In genomic region chr11:61793084-61793828, GRCh38 we compare ENCODE assay signal across 8 cellular contexts. TPM values are rescaled to one million over a fixed set of nuclear protein-coding genes. Genes with fewer than 3 reads are reported as not detected.
DNase-seq lines count a peak whose midpoint lies in the region; ATAC-seq and TF ChIP-seq lines count a peak whose summit lies in the region.

No MANE protein-coding gene starts in this region.

- TF ChIP-seq CTCF in WERI-Rb-1 (IDR thresholded peaks at IDR 0.05; ENCODE audit: low read depth, low read length) (no peak), glutamatergic neuron (IDR thresholded peaks at IDR 0.05; ENCODE audit: partially characterized antibody, unreplicated experiment) (no peak), smooth muscle cell (IDR thresholded peaks at IDR 0.05; ENCODE audit: borderline replicate concordance, insufficient read depth, poor library complexity, severe bottlenecking) (no peak)

- peak; percentile 30 for DNase-seq in ELR (ENCODE audit: low read depth)
- peak; percentile 40 for DNase-seq in WERI-Rb-1
- DNase-seq in glutamatergic neuron = no peak
- DNase-seq in smooth muscle cell (lab: John Stamatoyannopoulos, UW; ENCODE audit: unreplicated experiment) = no peak
- DNase-seq in stimulated activated CD4-positive, alpha-beta T cell treated with anti-CD3 and anti-CD28 coated beads, Interleukin-2, amount 100 ng/mL, for 48 hours = no peak
- no peak for DNase-seq in stimulated activated CD4-positive, alpha-beta T cell treated with anti-CD3 and anti-CD28 coated beads, Interleukin-12 subunit alpha, Interleukin-12 subunit beta, amount 100 ng/mL, for 4 hours
- DNase-seq in NCI-H2081 treated with DMSO at 0.1 percent for 48 hours (lab: John Stamatoyannopoulos, UW) = no peak

- WGBS in smooth muscle cell (ENCODE audit: low lambda C conversion rate) = 6% methylated on average over 29 of the region's 29 CpGs

- H3K36me3 ChIP-seq in WERI-Rb-1 = peaks cover 74% of the 10 kb centered on the region
- H3K36me3 ChIP-seq in smooth muscle cell (ENCODE audit: low read depth) = no peaks in the 10 kb centered on the region

- H2AFZ ChIP-seq in smooth muscle cell (ENCODE audit: low read depth) = peak overlapping the region; percentile 78

- H3K4me1 Mint-ChIP-seq in glutamatergic neuron (ENCODE audit: low read depth, unreplicated experiment) = peaks cover 9% of the 10 kb centered on the region

- H3K4me3 Mint-ChIP-seq in glutamatergic neuron (ENCODE audit: unreplicated experiment) = peak overlapping the region; percentile 99

- H3K9me3 Mint-ChIP-seq in glutamatergic neuron (ENCODE audit: unreplicated experiment) = peaks cover 10% of the 10 kb centered on the region

- H3F3A ChIP-seq in smooth muscle cell (ENCODE audit: low read depth) = peaks cover 6% of the 10 kb centered on the region

- H3K27ac ChIP-seq in WERI-Rb-1 (peak overlapping the region; percentile 100), smooth muscle cell (ENCODE audit: low read depth) (peak overlapping the region; percentile 99)

- H3K4me3 ChIP-seq in WERI-Rb-1 (ENCODE audit: low read depth, low read length) = peak overlapping the region; percentile 98
- H3K4me3 ChIP-seq in smooth muscle cell = peak overlapping the region; percentile 78

- H3K36me3 Mint-ChIP-seq in glutamatergic neuron (ENCODE audit: unreplicated experiment) = no peaks in the 10 kb centered on the region

- no peaks in the 10 kb centered on the region for H4K20me1 ChIP-seq in smooth muscle cell (ENCODE audit: low read depth)

- H3K27ac Mint-ChIP-seq in glutamatergic neuron (ENCODE audit: unreplicated experiment) = peak overlapping the region; percentile 81

- ATAC-seq in HG02759 (IDR thresholded peaks at IDR 0.05; ENCODE audit: unreplicated experiment) = peak; percentile 7

- H3K9ac ChIP-seq in smooth muscle cell (ENCODE audit: low read depth) = peak overlapping the region; percentile 96

- peaks cover 13% of the 10 kb centered on the region for H3K27me3 Mint-ChIP-seq in glutamatergic neuron (ENCODE audit: unreplicated experiment)

- H3K79me2 ChIP-seq in smooth muscle cell (ENCODE audit: low read depth) = peaks cover 39% of the 10 kb centered on the region

- H3K4me1 ChIP-seq in smooth muscle cell (ENCODE audit: low read depth) = peaks cover 16% of the 10 kb centered on the region

- H3K27me3 ChIP-seq in WERI-Rb-1 (ENCODE audit: insufficient read depth, low read depth, severe bottlenecking) (no peaks in the 10 kb centered on the region), smooth muscle cell (ENCODE audit: low read depth) (no peaks in the 10 kb centered on the region)

- H3K4me2 ChIP-seq in smooth muscle cell = peak overlapping the region; percentile 91

- no peaks in the 10 kb centered on the region for H3K9me3 ChIP-seq in WERI-Rb-1 (ENCODE audit: severe bottlenecking)
- no peaks in the 10 kb centered on the region for H3K9me3 ChIP-seq in smooth muscle cell (replicated peaks; ENCODE audit: low read depth)

RNA-seq across cellular contexts. Expression of gene FEN1, which starts 0.5 kb away (rescaled TPM):
- 15.2 TPM for total RNA-seq in glutamatergic neuron (ENCODE audit: unreplicated experiment)
- total RNA-seq in smooth muscle cell = 12.1 and 15.6 TPM in 2 replicates
- polyA plus RNA-seq in smooth muscle cell = 21.1 and 23.3 TPM in 2 replicates

RNA-seq across cellular contexts. Expression of gene TMEM258, which starts 0.9 kb away (rescaled TPM):
- 82.7 TPM for total RNA-seq in glutamatergic neuron (ENCODE audit: unreplicated experiment)
- total RNA-seq in smooth muscle cell = 97.2 and 118 TPM in 2 replicates
- 300 and 317 TPM in 2 replicates for polyA plus RNA-seq in smooth muscle cell

RNA-seq across cellular contexts. Expression of gene FADS1, which starts 23.5 kb away (rescaled TPM):
- total RNA-seq in glutamatergic neuron (ENCODE audit: unreplicated experiment) (155 TPM), smooth muscle cell (122 and 144 TPM in 2 replicates)
- polyA plus RNA-seq in smooth muscle cell = 176 and 266 TPM in 2 replicates

RNA-seq across cellular contexts. Expression of gene FADS2, which starts 34.8 kb away (rescaled TPM):
- total RNA-seq in glutamatergic neuron (ENCODE audit: unreplicated experiment) = 701 TPM
- 279 and 332 TPM in 2 replicates for total RNA-seq in smooth muscle cell
- polyA plus RNA-seq in smooth muscle cell = 285 and 495 TPM in 2 replicates

RNA-seq across cellular contexts. Expression of gene MYRF, which starts 40.8 kb away (rescaled TPM):
- 0.29 TPM for total RNA-seq in glutamatergic neuron (ENCODE audit: unreplicated experiment)
- 11.1 and 12.2 TPM in 2 replicates for total RNA-seq in smooth muscle cell
- 13.7 and 19.0 TPM in 2 replicates for polyA plus RNA-seq in smooth muscle cell

Comparison
In these comparisons a context has a peak if more than half of its experiments do, and no peak if none do; other contexts are left out.
1. DNase-seq: peak in ELR (single experiment) and WERI-Rb-1 (single experiment); none in glutamatergic neuron (single experiment), smooth muscle cell (single experiment), stimulated activated CD4-positive, alpha-beta T cell treated with anti-CD3 and anti-CD28 coated beads, Interleukin-2, amount 100 ng/mL, for 48 hours (0 of 2), stimulated activated CD4-positive, alpha-beta T cell treated with anti-CD3 and anti-CD28 coated beads, Interleukin-12 subunit alpha, Interleukin-12 subunit beta, amount 100 ng/mL, for 4 hours (single experiment) and NCI-H2081 treated with DMSO at 0.1 percent for 48 hours (single experiment).